16 cellular contexts compared by ENCODE assay signal in genomic region chr20:33871362-33871761, GRCh38.
DNase-seq lines count a peak whose midpoint lies in the region; ATAC-seq and TF ChIP-seq lines count a peak whose summit lies in the region.
"Had no signal": no experiment of that assay in that cellular context is flagged by ENCODE, and none has a peak within 500 bp of the region (broad histone marks: within the 10 kb centered on the region; RNA-seq: fewer than 3 reads in every experiment).

No MANE protein-coding gene starts in this region.

- intact Hi-C loops in CD4-positive, alpha-beta T cell (cut with DNase I, micrococcal nuclease) = no loop called here

- ATAC-seq in HG03045 (IDR thresholded peaks at IDR 0.05; ENCODE audit: unreplicated experiment) = no peak
- no peak for ATAC-seq in CD4-positive, alpha-beta T cell (ENCODE audit: poor library complexity)
- ATAC-seq: natural killer cell treated with Interleukin-12 subunit alpha and Interleukin-12 subunit beta and Interleukin-15 and Interleukin-18, amount 100 ng/mL, for 72 hours had no signal

- H3K27ac Mint-ChIP-seq in CD4-positive, alpha-beta T cell = no peak overlapping the region
- H3K27ac Mint-ChIP-seq: HFFc6; immature natural killer cell; natural killer cell treated with Interleukin-12 subunit alpha and Interleukin-12 subunit beta and Interleukin-15 and Interleukin-18, amount 100 ng/mL, for 72 hours had no signal

- CTCF ChIA-PET in CD4-positive, alpha-beta T cell (lab: Charles Lee) = no interaction called here

- no peaks in the 10 kb centered on the region for H3K27me3 ChIP-seq in CD4-positive, alpha-beta T cell (ENCODE audit: control insufficient read depth, insufficient read depth, low read length)
- H3K27me3 ChIP-seq: right atrium auricular region had no signal

- no peak overlapping the region for H3K27ac ChIP-seq in CD4-positive, alpha-beta T cell (ENCODE audit: low read depth, low read length)
- H3K27ac ChIP-seq: right atrium auricular region had no signal

- no peaks in the 10 kb centered on the region for H3K36me3 Mint-ChIP-seq in CD4-positive, alpha-beta T cell (ENCODE audit: low read depth)
- H3K36me3 Mint-ChIP-seq: immature natural killer cell; natural killer cell treated with Interleukin-12 subunit alpha and Interleukin-12 subunit beta and Interleukin-15 and Interleukin-18, amount 100 ng/mL, for 72 hours had no signal

- no peaks in the 10 kb centered on the region for H3K9me3 Mint-ChIP-seq in CD4-positive, alpha-beta T cell
- H3K9me3 Mint-ChIP-seq: HFFc6; immature natural killer cell; natural killer cell treated with Interleukin-12 subunit alpha and Interleukin-12 subunit beta and Interleukin-15 and Interleukin-18, amount 100 ng/mL, for 72 hours had no signal

- TF ChIP-seq CTCF in choroid plexus epithelial cell (conservative IDR thresholded peaks at IDR 0.05; ENCODE audit: low read depth, low read length) = no peak
- no peak for TF ChIP-seq CTCF in CD4-positive, alpha-beta T cell (IDR thresholded peaks at IDR 0.05)

- peak overlapping the region; percentile 30 for H3K4me3 ChIP-seq in choroid plexus epithelial cell (ENCODE audit: low read depth, low read length)

- H3K9me3 ChIP-seq in CD4-positive, alpha-beta T cell (ENCODE audit: control insufficient read depth, low read length) = no peaks in the 10 kb centered on the region
- H3K9me3 ChIP-seq: right atrium auricular region had no signal

- DNase-seq in GM03348 (ENCODE audit: low spot score) (peak; percentile 59), choroid plexus epithelial cell (ENCODE audit: low read depth) (no peak), medulla oblongata (ENCODE audit: extremely low spot score) (peak; percentile 28), stromal cell of bone marrow (ENCODE audit: low read depth) (peak; percentile 32), NCI-H345 (lab: John Stamatoyannopoulos, UW) (no peak), GDM1 (lab: John Stamatoyannopoulos, UW) (no peak)
- DNase-seq in CD4-positive, alpha-beta T cell = no peak
- DNase-seq: AML-193, HFFc6, immature natural killer cell, NCI-H2081 treated with DMSO at 0.1 percent for 48 hours, NCI-H524 treated with DMSO at 0.1 percent for 48 hours, T-helper 2 cell had no signal

- POLR2A ChIA-PET in CD4-positive, alpha-beta T cell (lab: Charles Lee) = no interaction called here

- no peak overlapping the region for H3K4me3 Mint-ChIP-seq in CD4-positive, alpha-beta T cell
- H3K4me3 Mint-ChIP-seq: HFFc6; immature natural killer cell; natural killer cell treated with Interleukin-12 subunit alpha and Interleukin-12 subunit beta and Interleukin-15 and Interleukin-18, amount 100 ng/mL, for 72 hours had no signal

- H3K4me1 Mint-ChIP-seq in CD4-positive, alpha-beta T cell (ENCODE audit: low read depth) = no peaks in the 10 kb centered on the region
- H3K4me1 Mint-ChIP-seq: immature natural killer cell had no signal

- H3K27me3 Mint-ChIP-seq in CD4-positive, alpha-beta T cell = no peaks in the 10 kb centered on the region

Comparison
In these comparisons a context has a peak if more than half of its experiments do, and no peak if none do; other contexts are left out.
1. DNase-seq: peak in GM03348 (single experiment), medulla oblongata (single experiment) and stromal cell of bone marrow (single experiment); none in choroid plexus epithelial cell (single experiment), NCI-H345 (single experiment), CD4-positive, alpha-beta T cell (0 of 10) and GDM1 (single experiment).